ENCODE assay signal across 17 cellular contexts in genomic region chr11:75051043-75051442, GRCh38. TPM values are rescaled to one million over a fixed set of nuclear protein-coding genes. Genes with fewer than 3 reads are reported as not detected.
DNase-seq lines count a peak whose midpoint lies in the region; ATAC-seq and TF ChIP-seq lines count a peak whose summit lies in the region.
"Had no signal": no experiment of that assay in that cellular context is flagged by ENCODE, and none has a peak within 500 bp of the region (broad histone marks: within the 10 kb centered on the region; RNA-seq: fewer than 3 reads in every experiment).

No MANE protein-coding gene starts in this region.

- peak overlapping the region; percentile 58 for H3K4me3 Mint-ChIP-seq in Calu3 (ENCODE audit: low read depth, unreplicated experiment)
- peak overlapping the region in 1 of 2 donors; percentile 17 for H3K4me3 Mint-ChIP-seq in stimulated activated naive B cell treated with anti-CD40 and anti-IgM and Interleukin-4, amounts not matched to agents 10 μg/mL and 1 μg/mL and 100 μg/mL, for 72 hours
- no peak overlapping the region for H3K4me3 Mint-ChIP-seq in activated CD4-positive, alpha-beta T cell treated with anti-CD3 and anti-CD28 coated beads for 36 hours
- H3K4me3 Mint-ChIP-seq: CD8-positive, alpha-beta memory T cell; H9 had no signal

- H3K4me3 ChIP-seq in NB4 (ENCODE audit: low read depth, low read length) = no peak overlapping the region
- H3K4me3 ChIP-seq: PC-9, SJSA1 had no signal

- BruUV-seq in Calu3 (replicated peaks; lab: Mats Ljungman, UMichigan) = no TSS peak

- H3K9me3 Mint-ChIP-seq in Calu3 (ENCODE audit: low read depth, unreplicated experiment) = peaks cover 9% of the 10 kb centered on the region
- peaks cover 11 to 13% of the 10 kb centered on the region in 2 donors for H3K9me3 Mint-ChIP-seq in stimulated activated naive B cell treated with anti-CD40 and anti-IgM and Interleukin-4, amounts not matched to agents 10 μg/mL and 1 μg/mL and 100 μg/mL, for 72 hours
- peaks cover 12% of the 10 kb centered on the region for H3K9me3 Mint-ChIP-seq in activated CD4-positive, alpha-beta T cell treated with anti-CD3 and anti-CD28 coated beads for 36 hours (ENCODE audit: low read depth)

- CTCF ChIA-PET in Calu3 (lab: Charles Lee) = no interaction called here
- CTCF ChIA-PET in activated CD4-positive, alpha-beta T cell treated with anti-CD3 and anti-CD28 coated beads for 36 hours (lab: Charles Lee) = interaction anchor here (1.2 to 1.6 kb wide), 2 partner anchors 9 to 19 kb away, joined by 3 read pairs; no protein-coding TSS in a partner anchor

- TF ChIP-seq POLR2A in NB4 (IDR thresholded peaks at IDR 0.05; ENCODE audit: extremely low read depth, insufficient read length) = no peak

- peak overlapping the region; percentile 81 for H3K27ac Mint-ChIP-seq in Calu3 (ENCODE audit: unreplicated experiment)
- peak overlapping the region; percentile 94 for H3K27ac Mint-ChIP-seq in stimulated activated naive B cell treated with anti-CD40 and anti-IgM and Interleukin-4, amounts not matched to agents 10 μg/mL and 1 μg/mL and 100 μg/mL, for 72 hours
- H3K27ac Mint-ChIP-seq in activated CD4-positive, alpha-beta T cell treated with anti-CD3 and anti-CD28 coated beads for 36 hours = no peak overlapping the region
- H3K27ac Mint-ChIP-seq: CD8-positive, alpha-beta memory T cell had no signal

- no peaks in the 10 kb centered on the region for H3K27me3 Mint-ChIP-seq in Calu3 (ENCODE audit: unreplicated experiment)
- no peaks in the 10 kb centered on the region for H3K27me3 Mint-ChIP-seq in stimulated activated naive B cell treated with anti-CD40 and anti-IgM and Interleukin-4, amounts not matched to agents 10 μg/mL and 1 μg/mL and 100 μg/mL, for 72 hours
- H3K27me3 Mint-ChIP-seq in activated CD4-positive, alpha-beta T cell treated with anti-CD3 and anti-CD28 coated beads for 36 hours = peaks cover 4% of the 10 kb centered on the region

- intact Hi-C loops in Calu3 (cut with micrococcal nuclease; ENCODE audit: unreplicated experiment) = no loop called here
- intact Hi-C loops in activated CD4-positive, alpha-beta T cell treated with anti-CD3 and anti-CD28 coated beads for 36 hours (cut with DNase I, micrococcal nuclease) = no loop called here

- no peaks in the 10 kb centered on the region for H3K36me3 Mint-ChIP-seq in Calu3 (ENCODE audit: insufficient read depth, unreplicated experiment)
- peaks cover 4 to 24% of the 10 kb centered on the region in 2 donors for H3K36me3 Mint-ChIP-seq in stimulated activated naive B cell treated with anti-CD40 and anti-IgM and Interleukin-4, amounts not matched to agents 10 μg/mL and 1 μg/mL and 100 μg/mL, for 72 hours
- H3K36me3 Mint-ChIP-seq in activated CD4-positive, alpha-beta T cell treated with anti-CD3 and anti-CD28 coated beads for 36 hours (ENCODE audit: low read depth) = peaks cover 2% of the 10 kb centered on the region

- H3K4me1 Mint-ChIP-seq in Calu3 (ENCODE audit: low read depth, unreplicated experiment) = peaks cover 56% of the 10 kb centered on the region
- H3K4me1 Mint-ChIP-seq in stimulated activated naive B cell treated with anti-CD40 and anti-IgM and Interleukin-4, amounts not matched to agents 10 μg/mL and 1 μg/mL and 100 μg/mL, for 72 hours = peaks cover 31 to 37% of the 10 kb centered on the region in 2 donors
- no peaks in the 10 kb centered on the region for H3K4me1 Mint-ChIP-seq in activated CD4-positive, alpha-beta T cell treated with anti-CD3 and anti-CD28 coated beads for 36 hours
- H3K4me1 Mint-ChIP-seq: CD8-positive, alpha-beta memory T cell had no signal

- DNase-seq in Calu3 = peak; percentile 24
- peak; percentile 30 for DNase-seq in NB4 (ENCODE audit: low read depth)
- DNase-seq in glomerular visceral epithelial cell (ENCODE audit: extremely low spot score) = peak; percentile 71
- DNase-seq in stimulated activated naive B cell treated with anti-CD40 and anti-IgM and Interleukin-4, amounts not matched to agents 10 μg/mL and 1 μg/mL and 100 μg/mL, for 72 hours = peak; percentile 31
- no peak for DNase-seq in activated CD4-positive, alpha-beta T cell treated with anti-CD3 and anti-CD28 coated beads for 36 hours
- no peak for DNase-seq in effector CD4-positive, alpha-beta T cell
- DNase-seq in AG08395 (ENCODE audit: low spot score) = no peak
- DNase-seq: CD8-positive, alpha-beta memory T cell; GF-D8; H9; NCI-H1417 treated with DMSO at 0.1 percent for 48 hours; NCI-H1930; NCI-H446; NK-92 treated with Interleukin-12 subunit alpha and Interleukin-12 subunit beta, amount 100 ng/mL, for 24 hours; PC-9 had no signal

- TF ChIP-seq CTCF in Calu3 (IDR thresholded peaks at IDR 0.05; ENCODE audit: unreplicated experiment) (no peak), NB4 (IDR thresholded peaks at IDR 0.05; ENCODE audit: low read depth, low read length) (no peak)

- POLR2A ChIA-PET in activated CD4-positive, alpha-beta T cell treated with anti-CD3 and anti-CD28 coated beads for 36 hours (lab: Charles Lee) = no interaction called here

- peak; percentile 60 to 79 for ATAC-seq in stimulated activated naive B cell treated with anti-CD40 and anti-IgM and Interleukin-4, amounts not matched to agents 10 μg/mL and 1 μg/mL and 100 μg/mL, for 72 hours (replicated peaks)
- ATAC-seq in activated CD4-positive, alpha-beta T cell treated with anti-CD3 and anti-CD28 coated beads for 36 hours = no peak
- ATAC-seq: HepG2 had no signal

RNA-seq across cellular contexts. Expression of gene OR2AT4, which starts 45.6 kb away (rescaled TPM):
- not detected in 2 replicates for total RNA-seq in Calu3 (2022)
- not detected for total RNA-seq in activated CD4-positive, alpha-beta T cell treated with anti-CD3 and anti-CD28 coated beads for 36 hours
- total RNA-seq: CD8-positive, alpha-beta memory T cell; H9; HepG2; SJSA1 had no signal

Comparison
In these comparisons a context has a peak if more than half of its experiments do, and no peak if none do; other contexts are left out.
1. DNase-seq: peak in Calu3 (single experiment), NB4 (single experiment), glomerular visceral epithelial cell (single experiment) and stimulated activated naive B cell treated with anti-CD40 and anti-IgM and Interleukin-4, amounts not matched to agents 10 μg/mL and 1 μg/mL and 100 μg/mL, for 72 hours (single experiment); none in activated CD4-positive, alpha-beta T cell treated with anti-CD3 and anti-CD28 coated beads for 36 hours (single experiment), effector CD4-positive, alpha-beta T cell (single experiment) and AG08395 (single experiment).